ENCODE assay signal across 15 cellular contexts in genomic region chr10:49745756-49746155, GRCh38. TPM values are rescaled to one million over a fixed set of nuclear protein-coding genes. Genes with fewer than 3 reads are reported as not detected.
DNase-seq lines count a peak whose midpoint lies in the region; ATAC-seq and TF ChIP-seq lines count a peak whose summit lies in the region.
"Had no signal": no experiment of that assay in that cellular context is flagged by ENCODE, and none has a peak within 500 bp of the region (broad histone marks: within the 10 kb centered on the region; RNA-seq: fewer than 3 reads in every experiment).

No MANE protein-coding gene starts in this region.

- peaks cover 3% of the 10 kb centered on the region for H3K9me3 Mint-ChIP-seq in activated CD8-positive, alpha-beta memory T cell treated with anti-CD3 and anti-CD28 coated beads, Interleukin-2, amount 10 ng/mL, durations not matched to agents 7 days and 5 days (ENCODE audit: low read depth)
- H3K9me3 Mint-ChIP-seq in osteocyte (ENCODE audit: unreplicated experiment), result no peaks in the 10 kb centered on the region
- no peaks in the 10 kb centered on the region for H3K9me3 Mint-ChIP-seq in activated T-cell treated with anti-CD3 and anti-CD28 coated beads, Interleukin-2, amount 50 U/mL, for 24 hours
- H3K9me3 Mint-ChIP-seq in stimulated activated effector memory CD8-positive, alpha-beta T cell treated with anti-CD3 and anti-CD28 coated beads, Interleukin-12 subunit alpha, Interleukin-12 subunit beta, amount 100 ng/mL, for 72 hours, result no peaks in the 10 kb centered on the region
- H3K9me3 Mint-ChIP-seq: CD8-positive, alpha-beta T cell had no signal

- CTCF ChIA-PET in activated CD8-positive, alpha-beta memory T cell treated with anti-CD3 and anti-CD28 coated beads, Interleukin-2, amount 10 ng/mL, durations not matched to agents 7 days and 5 days (lab: Charles Lee), result interaction anchor here (1.3 kb wide), 1 partner anchor 15 kb away, joined by 3 read pairs; no protein-coding TSS in a partner anchor

- no peaks in the 10 kb centered on the region for H3K27me3 Mint-ChIP-seq in activated CD8-positive, alpha-beta memory T cell treated with anti-CD3 and anti-CD28 coated beads, Interleukin-2, amount 10 ng/mL, durations not matched to agents 7 days and 5 days
- peaks cover 6% of the 10 kb centered on the region for H3K27me3 Mint-ChIP-seq in osteocyte (ENCODE audit: unreplicated experiment)
- H3K27me3 Mint-ChIP-seq in activated T-cell treated with anti-CD3 and anti-CD28 coated beads, Interleukin-2, amount 50 U/mL, for 24 hours, result peaks cover 5% of the 10 kb centered on the region

- no peak overlapping the region for H3K27ac Mint-ChIP-seq in activated CD8-positive, alpha-beta memory T cell treated with anti-CD3 and anti-CD28 coated beads, Interleukin-2, amount 10 ng/mL, durations not matched to agents 7 days and 5 days
- H3K27ac Mint-ChIP-seq in osteocyte (ENCODE audit: unreplicated experiment), result no peak overlapping the region
- H3K27ac Mint-ChIP-seq in activated T-cell treated with anti-CD3 and anti-CD28 coated beads, Interleukin-2, amount 50 U/mL, for 24 hours, result no peak overlapping the region
- H3K27ac Mint-ChIP-seq in stimulated activated effector memory CD8-positive, alpha-beta T cell treated with anti-CD3 and anti-CD28 coated beads, Interleukin-12 subunit alpha, Interleukin-12 subunit beta, amount 100 ng/mL, for 72 hours, result no peak overlapping the region
- H3K27ac Mint-ChIP-seq: B cell; CD8-positive, alpha-beta T cell had no signal

- no peak overlapping the region for H3K4me3 Mint-ChIP-seq in activated CD8-positive, alpha-beta memory T cell treated with anti-CD3 and anti-CD28 coated beads, Interleukin-2, amount 10 ng/mL, durations not matched to agents 7 days and 5 days
- no peak overlapping the region for H3K4me3 Mint-ChIP-seq in osteocyte (ENCODE audit: unreplicated experiment)
- H3K4me3 Mint-ChIP-seq in activated T-cell treated with anti-CD3 and anti-CD28 coated beads, Interleukin-2, amount 50 U/mL, for 24 hours, result no peak overlapping the region
- no peak overlapping the region for H3K4me3 Mint-ChIP-seq in stimulated activated effector memory CD8-positive, alpha-beta T cell treated with anti-CD3 and anti-CD28 coated beads, Interleukin-12 subunit alpha, Interleukin-12 subunit beta, amount 100 ng/mL, for 72 hours
- H3K4me3 Mint-ChIP-seq: B cell; CD8-positive, alpha-beta T cell had no signal

- DNase-seq in activated CD8-positive, alpha-beta memory T cell treated with anti-CD3 and anti-CD28 coated beads, Interleukin-2, amount 10 ng/mL, durations not matched to agents 7 days and 5 days, result peak; percentile 28
- no peak for DNase-seq in activated CD8-positive, alpha-beta memory T cell treated with anti-CD3 and anti-CD28 coated beads, Interleukin-2, amount 50 U/mL, for 4 hours
- DNase-seq in iPS-NIHi7 (ENCODE audit: extremely low spot score) (peak; percentile 2), osteocyte (ENCODE audit: extremely low spot score, unreplicated experiment) (peak; percentile 72), GM03348 (ENCODE audit: low spot score) (no peak)
- DNase-seq in activated T-cell treated with anti-CD3 and anti-CD28 coated beads, Interleukin-2, amount 50 U/mL, for 24 hours, result no peak
- no peak for DNase-seq in stimulated activated effector memory CD8-positive, alpha-beta T cell treated with anti-CD3 and anti-CD28 coated beads, Interleukin-12 subunit alpha, Interleukin-12 subunit beta, amount 100 ng/mL, for 72 hours (ENCODE audit: low spot score in 2 of 2)
- DNase-seq: 8988T; Calu3; CD8-positive, alpha-beta T cell; DMS 273 treated with DMSO at 0.1 percent for 48 hours; DMS53; GM23248; HCEC 1CT had no signal

- no peaks in the 10 kb centered on the region for H3K36me3 Mint-ChIP-seq in activated CD8-positive, alpha-beta memory T cell treated with anti-CD3 and anti-CD28 coated beads, Interleukin-2, amount 10 ng/mL, durations not matched to agents 7 days and 5 days
- no peaks in the 10 kb centered on the region for H3K36me3 Mint-ChIP-seq in osteocyte (ENCODE audit: unreplicated experiment)
- no peaks in the 10 kb centered on the region for H3K36me3 Mint-ChIP-seq in activated T-cell treated with anti-CD3 and anti-CD28 coated beads, Interleukin-2, amount 50 U/mL, for 24 hours (ENCODE audit: low read depth)
- H3K36me3 Mint-ChIP-seq in stimulated activated effector memory CD8-positive, alpha-beta T cell treated with anti-CD3 and anti-CD28 coated beads, Interleukin-12 subunit alpha, Interleukin-12 subunit beta, amount 100 ng/mL, for 72 hours, result no peaks in the 10 kb centered on the region
- H3K36me3 Mint-ChIP-seq: CD8-positive, alpha-beta T cell had no signal

- TF ChIP-seq CTCF in osteocyte (IDR thresholded peaks at IDR 0.05), result no peak

- no peak for ATAC-seq in activated CD8-positive, alpha-beta memory T cell treated with anti-CD3 and anti-CD28 coated beads, Interleukin-2, amount 10 ng/mL, durations not matched to agents 7 days and 5 days
- no peak for ATAC-seq in stimulated activated effector memory CD8-positive, alpha-beta T cell treated with anti-CD3 and anti-CD28 coated beads, Interleukin-12 subunit alpha, Interleukin-12 subunit beta, amount 100 ng/mL, for 72 hours
- ATAC-seq: CD8-positive, alpha-beta T cell had no signal

- no peaks in the 10 kb centered on the region for H3K4me1 Mint-ChIP-seq in activated CD8-positive, alpha-beta memory T cell treated with anti-CD3 and anti-CD28 coated beads, Interleukin-2, amount 10 ng/mL, durations not matched to agents 7 days and 5 days
- no peaks in the 10 kb centered on the region for H3K4me1 Mint-ChIP-seq in osteocyte (ENCODE audit: unreplicated experiment)
- H3K4me1 Mint-ChIP-seq in activated T-cell treated with anti-CD3 and anti-CD28 coated beads, Interleukin-2, amount 50 U/mL, for 24 hours (ENCODE audit: low read depth), result no peaks in the 10 kb centered on the region
- peaks cover 9% of the 10 kb centered on the region for H3K4me1 Mint-ChIP-seq in stimulated activated effector memory CD8-positive, alpha-beta T cell treated with anti-CD3 and anti-CD28 coated beads, Interleukin-12 subunit alpha, Interleukin-12 subunit beta, amount 100 ng/mL, for 72 hours
- H3K4me1 Mint-ChIP-seq: B cell had no signal

RNA-seq across cellular contexts. Expression of gene OGDHL, which starts 16.4 kb away (rescaled TPM):
- total RNA-seq in activated CD8-positive, alpha-beta memory T cell treated with anti-CD3 and anti-CD28 coated beads, Interleukin-2, amount 10 ng/mL, durations not matched to agents 7 days and 5 days, result under 1 TPM; 0.09 to 0.35 TPM
- total RNA-seq in osteocyte, result 0.86 and 1.7 TPM in 2 replicates
- total RNA-seq: B cell, GM23248 had no signal

Comparison
In these comparisons a context has a peak if more than half of its experiments do, and no peak if none do; other contexts are left out.
1. DNase-seq: peak in activated CD8-positive, alpha-beta memory T cell treated with anti-CD3 and anti-CD28 coated beads, Interleukin-2, amount 10 ng/mL, durations not matched to agents 7 days and 5 days (single experiment), iPS-NIHi7 (single experiment) and osteocyte (single experiment); none in activated CD8-positive, alpha-beta memory T cell treated with anti-CD3 and anti-CD28 coated beads, Interleukin-2, amount 50 U/mL, for 4 hours (single experiment), activated T-cell treated with anti-CD3 and anti-CD28 coated beads, Interleukin-2, amount 50 U/mL, for 24 hours (single experiment), stimulated activated effector memory CD8-positive, alpha-beta T cell treated with anti-CD3 and anti-CD28 coated beads, Interleukin-12 subunit alpha, Interleukin-12 subunit beta, amount 100 ng/mL, for 72 hours (0 of 2) and GM03348 (single experiment).